ENCODE assay signal across 8 cellular contexts in the genomic region with DNA sequence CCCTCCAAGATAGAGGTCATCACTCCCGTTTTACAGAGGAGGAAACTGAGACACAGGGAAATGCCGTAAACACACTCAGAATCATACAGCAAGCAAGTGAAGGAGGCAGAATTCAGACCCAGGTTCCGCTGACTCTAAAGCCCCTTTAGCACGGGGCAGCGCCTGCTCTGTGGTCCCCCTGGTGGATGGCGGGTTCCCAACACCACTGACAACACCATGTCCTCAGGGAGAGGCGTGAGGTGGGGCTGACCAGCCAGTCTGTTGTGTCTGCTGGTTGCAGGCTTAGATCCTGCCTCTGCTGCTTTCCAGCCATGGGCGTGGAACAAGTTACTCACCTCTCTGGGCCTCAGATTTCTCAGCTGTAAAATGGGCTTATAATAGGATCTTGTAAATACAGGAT.
A peak's percentile ranks its signal among the peaks of the same experiment; 100 is the strongest.
DNase-seq lines count a peak whose midpoint lies in the region; ATAC-seq and TF ChIP-seq lines count a peak whose summit lies in the region.

No MANE protein-coding gene starts in this region.

- H3K4me3 ChIP-seq in cardiac muscle cell (no peak overlapping the region), upper lobe of left lung (no peak overlapping the region)

- H3K36me3 ChIP-seq in cardiac muscle cell (no peaks in the 10 kb centered on the region), upper lobe of left lung (no peaks in the 10 kb centered on the region)

- no peak for TF ChIP-seq EP300 in upper lobe of left lung (IDR thresholded peaks at IDR 0.05)

- no peak overlapping the region for H3K4me3 Mint-ChIP-seq in activated naive CD4-positive, alpha-beta T cell treated with anti-CD3 and anti-CD28 coated beads for 36 hours

- no peak overlapping the region for H3K27ac Mint-ChIP-seq in activated naive CD4-positive, alpha-beta T cell treated with anti-CD3 and anti-CD28 coated beads for 36 hours
- no peak overlapping the region for H3K27ac Mint-ChIP-seq in activated naive CD4-positive, alpha-beta T cell treated with anti-CD3 and anti-CD28 coated beads, Interleukin-2, amount 50 U/mL, for 72 hours

- DNase-seq in activated naive CD4-positive, alpha-beta T cell treated with anti-CD3 and anti-CD28 coated beads for 36 hours, result peak; percentile 12
- DNase-seq in activated naive CD4-positive, alpha-beta T cell treated with anti-CD3 and anti-CD28 coated beads, Interleukin-2, amount 50 U/mL, for 72 hours (ENCODE audit: low spot score in 2 of 2), result no peak
- DNase-seq in SHP77 treated with DMSO at 0.1 percent for 48 hours (lab: John Stamatoyannopoulos, UW) (peak; percentile 45), cardiac muscle cell (ENCODE audit: low read depth in 1 of 2, low spot score in 1 of 2) (peak; percentile 50 to 61), upper lobe of left lung (peak in 1 of 2 donors; percentile 35), activated gamma-delta T cell treated with Interleukin-2 at 50 U/mL for 16 hours (no peak)
- no peak for DNase-seq in activated CD4-positive, CD25-positive, alpha-beta regulatory T cell (lab: John Stamatoyannopoulos, UW)

- H3K36me3 Mint-ChIP-seq in activated naive CD4-positive, alpha-beta T cell treated with anti-CD3 and anti-CD28 coated beads for 36 hours (ENCODE audit: low read depth), result no peaks in the 10 kb centered on the region
- H3K36me3 Mint-ChIP-seq in activated naive CD4-positive, alpha-beta T cell treated with anti-CD3 and anti-CD28 coated beads, Interleukin-2, amount 50 U/mL, for 72 hours, result no peaks in the 10 kb centered on the region

- no peak for ATAC-seq in activated naive CD4-positive, alpha-beta T cell treated with anti-CD3 and anti-CD28 coated beads, Interleukin-2, amount 50 U/mL, for 72 hours
- peak in 1 of 2 donors; percentile 40 for ATAC-seq in upper lobe of left lung (ENCODE audit: low FRiP score in 2 of 2)
- ATAC-seq in GM18907 (IDR thresholded peaks at IDR 0.05; ENCODE audit: unreplicated experiment), result no peak

- CTCF ChIA-PET in activated naive CD4-positive, alpha-beta T cell treated with anti-CD3 and anti-CD28 coated beads for 36 hours (lab: Charles Lee), result no interaction called here

- WGBS in upper lobe of left lung, 2 donors, result 33 to 44% methylated on average over 7 to 8 of the region's 8 CpGs

- intact Hi-C loops in activated naive CD4-positive, alpha-beta T cell treated with anti-CD3 and anti-CD28 coated beads for 36 hours (cut with micrococcal nuclease), result no loop called here

- H3K27ac ChIP-seq in cardiac muscle cell (no peak overlapping the region), upper lobe of left lung (no peak overlapping the region)

- no peak for TF ChIP-seq POLR2A in upper lobe of left lung (IDR thresholded peaks at IDR 0.05)

- TF ChIP-seq CTCF in cardiac muscle cell (IDR thresholded peaks at IDR 0.05; ENCODE audit: low read depth, low read length) (peak; percentile 60), upper lobe of left lung (IDR thresholded peaks at IDR 0.05) (peak in 5 of 6 experiments; percentile 15 to 58 (median 26))

- peaks cover 26% of the 10 kb centered on the region for H3K27me3 Mint-ChIP-seq in activated naive CD4-positive, alpha-beta T cell treated with anti-CD3 and anti-CD28 coated beads for 36 hours (ENCODE audit: low read depth)

- no peaks in the 10 kb centered on the region for H3K9me3 Mint-ChIP-seq in activated naive CD4-positive, alpha-beta T cell treated with anti-CD3 and anti-CD28 coated beads for 36 hours
- no peaks in the 10 kb centered on the region for H3K9me3 Mint-ChIP-seq in activated naive CD4-positive, alpha-beta T cell treated with anti-CD3 and anti-CD28 coated beads, Interleukin-2, amount 50 U/mL, for 72 hours

- H3K9me3 ChIP-seq in cardiac muscle cell (ENCODE audit: low read depth) (no peaks in the 10 kb centered on the region), upper lobe of left lung (no peaks in the 10 kb centered on the region)

- H3K4me1 ChIP-seq in cardiac muscle cell (ENCODE audit: low read depth), result peaks cover 3% of the 10 kb centered on the region
- no peaks in the 10 kb centered on the region for H3K4me1 ChIP-seq in upper lobe of left lung

- H3K27me3 ChIP-seq in cardiac muscle cell (peaks cover 39% of the 10 kb centered on the region), upper lobe of left lung (peaks cover 0 to 5% (median 0%) of the 10 kb centered on the region in 4 donors)

- H3K4me1 Mint-ChIP-seq in activated naive CD4-positive, alpha-beta T cell treated with anti-CD3 and anti-CD28 coated beads for 36 hours (ENCODE audit: low read depth), result no peaks in the 10 kb centered on the region

Comparison
In these comparisons a context has a peak if more than half of its experiments do, and no peak if none do; other contexts are left out.
1. DNase-seq: peak in activated naive CD4-positive, alpha-beta T cell treated with anti-CD3 and anti-CD28 coated beads for 36 hours (single experiment), SHP77 treated with DMSO at 0.1 percent for 48 hours (single experiment) and cardiac muscle cell (2 of 2); none in activated naive CD4-positive, alpha-beta T cell treated with anti-CD3 and anti-CD28 coated beads, Interleukin-2, amount 50 U/mL, for 72 hours (0 of 2), activated gamma-delta T cell treated with Interleukin-2 at 50 U/mL for 16 hours (single experiment) and activated CD4-positive, CD25-positive, alpha-beta regulatory T cell (0 of 4).